In genomic region chr7:150685219-150686029, GRCh38 we compare ENCODE assay signal across 8 cellular contexts. TPM values are rescaled to one million over a fixed set of nuclear protein-coding genes. Genes with fewer than 3 reads are reported as not detected.
DNase-seq lines count a peak whose midpoint lies in the region; ATAC-seq lines count a peak whose summit lies in the region.

TSS of gene GIMAP2 (plus strand) at chr7:150685706. CDS start at chr7:150687060, 1,354 bp downstream.

- H3K36me3 ChIP-seq in BLaER1 (peaks cover 31% of the 10 kb centered on the region), SJCRH30 (no peaks in the 10 kb centered on the region)
- H3K36me3 ChIP-seq in effector memory CD4-positive, alpha-beta T cell (ENCODE audit: control insufficient read depth, insufficient read depth, low read length) = peaks cover 22% of the 10 kb centered on the region
- peaks cover 15 to 27% (median 18%) of the 10 kb centered on the region in 3 experiments for H3K36me3 ChIP-seq in naive thymus-derived CD4-positive, alpha-beta T cell (ENCODE audit: control insufficient read depth in 2 of 3, insufficient read depth in 3 of 3, low read length in 3 of 3)

- H3K9me3 Mint-ChIP-seq in naive thymus-derived CD4-positive, alpha-beta T cell = peaks cover 15 to 71% (median 43%) of the 10 kb centered on the region in 11 donors

- intact Hi-C loops in naive thymus-derived CD4-positive, alpha-beta T cell (cut with micrococcal nuclease) = loop anchor here (1.0 to 2.0 kb wide), 11 partner anchors 9 to 171 kb away; partner anchors contain the start of genes GIMAP1 (in 2 of the 2), GIMAP5 (in 1 of the 2), GIMAP6 (in 1 of the 2) and GIMAP7 (in 1 of the 2)

- H3K27ac ChIP-seq in BLaER1 (peak within 1 kb of the TSS; percentile 88), SJCRH30 (no peak within 1 kb of the TSS)
- H3K27ac ChIP-seq in effector memory CD4-positive, alpha-beta T cell (ENCODE audit: insufficient read depth, low read length, poor library complexity, severe bottlenecking) = peak within 1 kb of the TSS; percentile 88
- peak within 1 kb of the TSS; percentile 78 for H3K27ac ChIP-seq in naive thymus-derived CD4-positive, alpha-beta T cell (ENCODE audit: low read depth, low read length)

- no peaks in the 10 kb centered on the region for H3K27me3 ChIP-seq in BLaER1
- H3K27me3 ChIP-seq in SJCRH30 = no peaks in the 10 kb centered on the region
- no peaks in the 10 kb centered on the region for H3K27me3 ChIP-seq in effector memory CD4-positive, alpha-beta T cell (replicated peaks; ENCODE audit: control insufficient read depth, insufficient read depth, low read length, poor library complexity, severe bottlenecking)
- no peaks in the 10 kb centered on the region for H3K27me3 ChIP-seq in naive thymus-derived CD4-positive, alpha-beta T cell (ENCODE audit: control insufficient read depth in 2 of 2, insufficient read depth in 2 of 2, low read length in 2 of 2)

- H3K9ac ChIP-seq in BLaER1 = peak within 1 kb of the TSS; percentile 83

- peaks cover 28% of the 10 kb centered on the region for H3K9me3 ChIP-seq in BLaER1
- H3K9me3 ChIP-seq in SJCRH30 (replicated peaks) = no peaks in the 10 kb centered on the region
- H3K9me3 ChIP-seq in effector memory CD4-positive, alpha-beta T cell (ENCODE audit: control insufficient read depth, low read length) = peaks cover 3% of the 10 kb centered on the region
- H3K9me3 ChIP-seq in naive thymus-derived CD4-positive, alpha-beta T cell (ENCODE audit: control insufficient read depth in 2 of 3, low read length in 3 of 3) = peaks cover 0 to 20% (median 13%) of the 10 kb centered on the region in 3 experiments

- H4K20me1 ChIP-seq in BLaER1 = no peaks in the 10 kb centered on the region

- H3K36me3 Mint-ChIP-seq in naive thymus-derived CD4-positive, alpha-beta T cell = peaks cover 53 to 84% (median 66%) of the 10 kb centered on the region in 5 donors

- H3K4me3 Mint-ChIP-seq in naive thymus-derived CD4-positive, alpha-beta T cell = peak within 1 kb of the TSS; percentile 88 to 100 (median 98)

- peak within 1 kb of the TSS; percentile 91 to 100 (median 97) for H3K27ac Mint-ChIP-seq in naive thymus-derived CD4-positive, alpha-beta T cell

- ATAC-seq in GM18867 (IDR thresholded peaks at IDR 0.05; ENCODE audit: unreplicated experiment) = peak; percentile 99
- ATAC-seq in HG03060 (IDR thresholded peaks at IDR 0.05; ENCODE audit: low read depth, unreplicated experiment) = peak; percentile 75
- ATAC-seq in naive thymus-derived CD4-positive, alpha-beta T cell = peak; percentile 90

- peak within 1 kb of the TSS; percentile 97 for H3K4me2 ChIP-seq in BLaER1

- peaks cover 50 to 87% (median 81%) of the 10 kb centered on the region in 7 donors for H3K4me1 Mint-ChIP-seq in naive thymus-derived CD4-positive, alpha-beta T cell

- no peaks in the 10 kb centered on the region for H3K27me3 Mint-ChIP-seq in naive thymus-derived CD4-positive, alpha-beta T cell

- DNase-seq in SJCRH30 = peak in 1 of 2 experiments; percentile 12
- no peak for DNase-seq in effector memory CD4-positive, alpha-beta T cell
- peak in 7 of 9 donors; percentile 40 to 73 (median 65) for DNase-seq in naive thymus-derived CD4-positive, alpha-beta T cell
- no peak for DNase-seq in SHP77 (lab: John Stamatoyannopoulos, UW)
- no peak for DNase-seq in KG1 (lab: John Stamatoyannopoulos, UW)

- CTCF ChIA-PET in naive thymus-derived CD4-positive, alpha-beta T cell (lab: Charles Lee) = interaction anchor here (0.9 to 2.1 kb wide), 16 partner anchors 10 to 236 kb away, joined by 3 to 10 read pairs (median 4); partner anchors contain the start of genes GIMAP1, GIMAP5 and GIMAP6

- H3K4me1 ChIP-seq in BLaER1 (peaks cover 33% of the 10 kb centered on the region), SJCRH30 (no peaks in the 10 kb centered on the region)
- H3K4me1 ChIP-seq in effector memory CD4-positive, alpha-beta T cell (ENCODE audit: control insufficient read depth, insufficient read depth, low read length, poor library complexity, severe bottlenecking) = peaks cover 31% of the 10 kb centered on the region
- peaks cover 49 to 53% of the 10 kb centered on the region in 2 donors for H3K4me1 ChIP-seq in naive thymus-derived CD4-positive, alpha-beta T cell (ENCODE audit: control insufficient read depth in 2 of 2, insufficient read depth in 2 of 2, low read length in 2 of 2)

- H3K4me3 ChIP-seq in BLaER1 = peak within 1 kb of the TSS; percentile 70
- H3K4me3 ChIP-seq in SJCRH30 = peak within 1 kb of the TSS; percentile 29
- peak within 1 kb of the TSS; percentile 61 for H3K4me3 ChIP-seq in effector memory CD4-positive, alpha-beta T cell (ENCODE audit: insufficient read depth, low read depth, low read length, poor library complexity, severe bottlenecking)
- H3K4me3 ChIP-seq in naive thymus-derived CD4-positive, alpha-beta T cell (ENCODE audit: low read length) = peak within 1 kb of the TSS; percentile 97

- POLR2A ChIA-PET in naive thymus-derived CD4-positive, alpha-beta T cell (lab: Charles Lee) = interaction anchor here (0.6 to 9.6 kb wide), 45 partner anchors 8 to 327 kb away, joined by 3 to 188 read pairs (median 5); partner anchors contain the start of genes GIMAP1, GIMAP4, GIMAP5 and GIMAP6

RNA-seq across cellular contexts. Expression of gene GIMAP2, which starts in this region (rescaled TPM):
- total RNA-seq in SJCRH30 (2014; rRNA removed; shearing (Covaris generic)) = not detected in 2 replicates
- total RNA-seq in naive thymus-derived CD4-positive, alpha-beta T cell = 100 to 1,000 TPM in 3 of 5 experiments, 10 to 100 TPM in 2; 79.4 to 286 (median 122) TPM
- 100 to 1,000 TPM; 150 to 153 TPM for polyA plus RNA-seq in naive thymus-derived CD4-positive, alpha-beta T cell

Comparison
In these comparisons a context has a peak if more than half of its experiments do, and no peak if none do; other contexts are left out.
1. RNA of gene GIMAP2 (total RNA-seq): 79.4 to 286 TPM in naive thymus-derived CD4-positive, alpha-beta T cell; not detected in SJCRH30; every median in the first group is over 10 times any median in the second.
2. H3K4me3 ChIP-seq: peak in every context shown above with its lines; median percentile 97 in naive thymus-derived CD4-positive, alpha-beta T cell; 70 in BLaER1; 61 in effector memory CD4-positive, alpha-beta T cell; 29 in SJCRH30.
3. DNase-seq: peak in naive thymus-derived CD4-positive, alpha-beta T cell (7 of 9); none in effector memory CD4-positive, alpha-beta T cell (0 of 3), SHP77 (0 of 2) and KG1 (single experiment).
4. Peak in every context shown above with its lines, with median percentiles within 50 percentile points of each other: ATAC-seq.